24 cellular contexts compared by ENCODE assay signal in genomic region chr1:49293016-49293415, GRCh38.
DNase-seq lines count a peak whose midpoint lies in the region; ATAC-seq and TF ChIP-seq lines count a peak whose summit lies in the region.
"Had no signal": no experiment of that assay in that cellular context is flagged by ENCODE, and none has a peak within 500 bp of the region (broad histone marks: within the 10 kb centered on the region; RNA-seq: fewer than 3 reads in every experiment).

No MANE protein-coding gene starts in this region.

- H2BK120ac ChIP-seq in neuronal stem cell (ENCODE audit: low read depth, low read length): no peak overlapping the region

- H2BK5ac ChIP-seq in neuronal stem cell (ENCODE audit: low read length): no peak overlapping the region

- no peaks in the 10 kb centered on the region for H3K4me1 Mint-ChIP-seq in activated T-cell treated with anti-CD3 and anti-CD28 coated beads, Interleukin-2, amount 50 U/mL, for 4 hours (ENCODE audit: low read depth)

- no peak for TF ChIP-seq CTCF in OCI-LY7 (conservative IDR thresholded peaks at IDR 0.05; ENCODE audit: low read length)

- no peak overlapping the region for H3K4me2 ChIP-seq in neuronal stem cell (ENCODE audit: insufficient read depth, low read length, poor library complexity, severe bottlenecking)
- H3K4me2 ChIP-seq in OCI-LY7 (ENCODE audit: low read length): no peak overlapping the region
- H3K4me2 ChIP-seq: BLaER1 treated with 17β-estradiol and CSF1 and Interleukin-3, amounts not matched to agents 10 nM and 100 nM had no signal

- intact Hi-C loops in OCI-LY7 (cut with micrococcal nuclease; ENCODE audit: unreplicated experiment): no loop called here

- H3K4ac ChIP-seq in neuronal stem cell (ENCODE audit: low read length): no peak overlapping the region

- H3K79me2 ChIP-seq in OCI-LY7 (ENCODE audit: insufficient read depth, low read depth, low read length): no peaks in the 10 kb centered on the region

- CTCF ChIA-PET in OCI-LY7 (lab: Charles Lee; ENCODE audit: unreplicated experiment): no interaction called here

- BruUV-seq in OCI-LY7 (replicated peaks; lab: Mats Ljungman, UMichigan): no TSS peak

- no peak overlapping the region for H2AK5ac ChIP-seq in neuronal stem cell (ENCODE audit: low read depth, low read length)

- H3K36me3 ChIP-seq in neuronal stem cell (replicated peaks in 1 of 2; ENCODE audit: control insufficient read depth in 2 of 2, insufficient read depth in 2 of 2, low read length in 2 of 2): peaks cover 0 to 1% of the 10 kb centered on the region in 2 donors
- H3K36me3 ChIP-seq in subcutaneous abdominal adipose tissue (ENCODE audit: control insufficient read depth in 5 of 5, insufficient read depth in 5 of 5, low read length in 5 of 5): no peaks in the 10 kb centered on the region
- no peaks in the 10 kb centered on the region for H3K36me3 ChIP-seq in OCI-LY7 (ENCODE audit: insufficient read depth, low read length)

- H3K79me1 ChIP-seq in neuronal stem cell (ENCODE audit: low read depth, low read length): peaks cover 3% of the 10 kb centered on the region

- H3K27me3 ChIP-seq in neuronal stem cell (ENCODE audit: control insufficient read depth in 3 of 3, insufficient read depth in 3 of 3, low read depth in 1 of 3, low read length in 3 of 3) (no peaks in the 10 kb centered on the region), subcutaneous abdominal adipose tissue (ENCODE audit: control insufficient read depth in 5 of 5, insufficient read depth in 4 of 5, low read length in 5 of 5) (no peaks in the 10 kb centered on the region)
- H3K27me3 ChIP-seq: BLaER1 treated with 17β-estradiol and CSF1 and Interleukin-3, amounts not matched to agents 10 nM and 100 nM had no signal

- POLR2A ChIA-PET in OCI-LY7 (lab: Charles Lee): no interaction called here

- no CpG with 5 or more reads among the region's 4 CpGs for WGBS in neuronal stem cell (ENCODE audit: extremely low coverage in 2 of 2, insufficient read length in 2 of 2, insufficient replicate concordance in 1 of 2), 2 donors

- peaks cover 4% of the 10 kb centered on the region for H3K9me3 Mint-ChIP-seq in activated T-cell treated with anti-CD3 and anti-CD28 coated beads, Interleukin-2, amount 50 U/mL, for 4 hours

- no peak overlapping the region for H3K27ac ChIP-seq in neuronal stem cell (replicated peaks; ENCODE audit: low read length)
- H3K27ac ChIP-seq in subcutaneous abdominal adipose tissue (ENCODE audit: low read depth, low read length): peak overlapping the region; percentile 57
- H3K27ac ChIP-seq in OCI-LY7 (ENCODE audit: low read depth, low read length, poor library complexity, severe bottlenecking): no peak overlapping the region
- H3K27ac ChIP-seq: BLaER1 treated with 17β-estradiol and CSF1 and Interleukin-3, amounts not matched to agents 10 nM and 100 nM; RWPE1; SK-N-MC had no signal

- H3K27me3 Mint-ChIP-seq in activated T-cell treated with anti-CD3 and anti-CD28 coated beads, Interleukin-2, amount 50 U/mL, for 4 hours (ENCODE audit: low read depth): no peaks in the 10 kb centered on the region
- H3K27me3 Mint-ChIP-seq: CD4-positive, alpha-beta T cell had no signal

- H2AFZ ChIP-seq in neuronal stem cell (ENCODE audit: low read length): no peak overlapping the region
- H2AFZ ChIP-seq in OCI-LY7 (ENCODE audit: low read length): no peak overlapping the region

- H3K9me3 ChIP-seq in neuronal stem cell (replicated peaks in 1 of 2; ENCODE audit: control insufficient read depth in 2 of 2, insufficient read depth in 1 of 2, low read depth in 1 of 2, low read length in 2 of 2): peaks cover 0 to 15% of the 10 kb centered on the region in 2 donors
- H3K9me3 ChIP-seq in subcutaneous abdominal adipose tissue (ENCODE audit: control insufficient read depth in 5 of 5, low read length in 5 of 5): peaks cover 0 to 15% (median 0%) of the 10 kb centered on the region in 5 donors
- H3K9me3 ChIP-seq in OCI-LY7 (ENCODE audit: low read length): no peaks in the 10 kb centered on the region

- H3K4me3 ChIP-seq in neuronal stem cell (ENCODE audit: low read length in 2 of 2) (peak overlapping the region in 1 of 2 donors; percentile 70), subcutaneous abdominal adipose tissue (ENCODE audit: low read depth in 1 of 5, low read length in 5 of 5) (no peak overlapping the region), OCI-LY7 (ENCODE audit: low read depth, low read length, poor library complexity, severe bottlenecking) (no peak overlapping the region)
- H3K4me3 ChIP-seq: BLaER1 treated with 17β-estradiol and CSF1 and Interleukin-3, amounts not matched to agents 10 nM and 100 nM; SK-N-MC had no signal

- H2BK12ac ChIP-seq in neuronal stem cell (ENCODE audit: low read length): no peak overlapping the region

- no peak for ATAC-seq in activated T-cell treated with anti-CD3 and anti-CD28 coated beads, Interleukin-2, amount 50 U/mL, for 4 hours
- ATAC-seq: Panc1 had no signal

- H4K8ac ChIP-seq in neuronal stem cell (ENCODE audit: low read depth, low read length): no peak overlapping the region

- peak overlapping the region; percentile 5 for H3K18ac ChIP-seq in neuronal stem cell (ENCODE audit: low read length)

- no peak overlapping the region for H3K9ac ChIP-seq in neuronal stem cell (ENCODE audit: low read depth, low read length, poor library complexity)
- H3K9ac ChIP-seq in subcutaneous abdominal adipose tissue (ENCODE audit: low read length in 5 of 5): no peak overlapping the region
- H3K9ac ChIP-seq: BLaER1 treated with 17β-estradiol and CSF1 and Interleukin-3, amounts not matched to agents 10 nM and 100 nM had no signal

- H4K20me1 ChIP-seq in OCI-LY7 (ENCODE audit: insufficient read depth, low read length): no peaks in the 10 kb centered on the region
- H4K20me1 ChIP-seq: BLaER1 treated with 17β-estradiol and CSF1 and Interleukin-3, amounts not matched to agents 10 nM and 100 nM had no signal

- no peak overlapping the region for H2BK15ac ChIP-seq in neuronal stem cell (ENCODE audit: low read length)

- H3K14ac ChIP-seq in neuronal stem cell (ENCODE audit: low read length): no peak overlapping the region

- no peaks in the 10 kb centered on the region for H3K9me2 ChIP-seq in OCI-LY7 (ENCODE audit: insufficient read depth, low read length)

- H3K4me1 ChIP-seq in neuronal stem cell (ENCODE audit: control insufficient read depth in 2 of 2, insufficient read depth in 1 of 2, low read depth in 1 of 2, low read length in 2 of 2): no peaks in the 10 kb centered on the region
- H3K4me1 ChIP-seq in subcutaneous abdominal adipose tissue (ENCODE audit: control insufficient read depth in 5 of 5, insufficient read depth in 5 of 5, low read length in 5 of 5): peaks cover 0 to 23% (median 14%) of the 10 kb centered on the region in 5 donors
- H3K4me1 ChIP-seq in OCI-LY7 (ENCODE audit: insufficient read depth, low read length, poor library complexity, severe bottlenecking): no peaks in the 10 kb centered on the region
- H3K4me1 ChIP-seq: BLaER1 treated with 17β-estradiol and CSF1 and Interleukin-3, amounts not matched to agents 10 nM and 100 nM had no signal

- H3K4me3 Mint-ChIP-seq in activated T-cell treated with anti-CD3 and anti-CD28 coated beads, Interleukin-2, amount 50 U/mL, for 4 hours: no peak overlapping the region
- H3K4me3 Mint-ChIP-seq: CD4-positive, alpha-beta T cell had no signal

- H4K91ac ChIP-seq in neuronal stem cell (ENCODE audit: low read depth, low read length, poor library complexity): no peak overlapping the region

- DNase-seq in activated T-cell treated with anti-CD3 and anti-CD28 coated beads, Interleukin-2, amount 50 U/mL, for 1 hour: peak; percentile 10
- no peak for DNase-seq in activated T-cell treated with anti-CD3 and anti-CD28 coated beads, Interleukin-2, amount 50 U/mL, for 4 hours
- DNase-seq in NCI-H524 (lab: John Stamatoyannopoulos, UW): peak; percentile 42 to 80
- no peak for DNase-seq in neuronal stem cell (ENCODE audit: low spot score)
- no peak for DNase-seq in OCI-LY7 (ENCODE audit: low spot score)
- DNase-seq in effector CD8-positive, alpha-beta T cell (lab: John Stamatoyannopoulos, UW): no peak
- DNase-seq in HT-29 (ENCODE audit: low spot score): no peak
- DNase-seq: CD4-positive, alpha-beta T cell; DMS79; EL; GDM1; HCEC 1CT; IMR-90; KG1; MM.1S; NCI-H2029 treated with DMSO at 0.1 percent for 48 hours; NCI-H345; NCI-H526 treated with DMSO at 0.1 percent for 48 hours; SIG-M5 had no signal

- no peaks in the 10 kb centered on the region for H3K36me3 Mint-ChIP-seq in activated T-cell treated with anti-CD3 and anti-CD28 coated beads, Interleukin-2, amount 50 U/mL, for 4 hours (ENCODE audit: insufficient read depth)

- no peak overlapping the region for H3K23ac ChIP-seq in neuronal stem cell (ENCODE audit: low read depth, low read length, poor library complexity)

Comparison
In these comparisons a context has a peak if more than half of its experiments do, and no peak if none do; other contexts are left out.
1. DNase-seq: peak in activated T-cell treated with anti-CD3 and anti-CD28 coated beads, Interleukin-2, amount 50 U/mL, for 1 hour (single experiment) and NCI-H524 (2 of 2); none in activated T-cell treated with anti-CD3 and anti-CD28 coated beads, Interleukin-2, amount 50 U/mL, for 4 hours (single experiment), neuronal stem cell (single experiment), OCI-LY7 (single experiment), effector CD8-positive, alpha-beta T cell (single experiment) and HT-29 (single experiment).